8 cellular contexts compared by ENCODE assay signal in the genomic region with DNA sequence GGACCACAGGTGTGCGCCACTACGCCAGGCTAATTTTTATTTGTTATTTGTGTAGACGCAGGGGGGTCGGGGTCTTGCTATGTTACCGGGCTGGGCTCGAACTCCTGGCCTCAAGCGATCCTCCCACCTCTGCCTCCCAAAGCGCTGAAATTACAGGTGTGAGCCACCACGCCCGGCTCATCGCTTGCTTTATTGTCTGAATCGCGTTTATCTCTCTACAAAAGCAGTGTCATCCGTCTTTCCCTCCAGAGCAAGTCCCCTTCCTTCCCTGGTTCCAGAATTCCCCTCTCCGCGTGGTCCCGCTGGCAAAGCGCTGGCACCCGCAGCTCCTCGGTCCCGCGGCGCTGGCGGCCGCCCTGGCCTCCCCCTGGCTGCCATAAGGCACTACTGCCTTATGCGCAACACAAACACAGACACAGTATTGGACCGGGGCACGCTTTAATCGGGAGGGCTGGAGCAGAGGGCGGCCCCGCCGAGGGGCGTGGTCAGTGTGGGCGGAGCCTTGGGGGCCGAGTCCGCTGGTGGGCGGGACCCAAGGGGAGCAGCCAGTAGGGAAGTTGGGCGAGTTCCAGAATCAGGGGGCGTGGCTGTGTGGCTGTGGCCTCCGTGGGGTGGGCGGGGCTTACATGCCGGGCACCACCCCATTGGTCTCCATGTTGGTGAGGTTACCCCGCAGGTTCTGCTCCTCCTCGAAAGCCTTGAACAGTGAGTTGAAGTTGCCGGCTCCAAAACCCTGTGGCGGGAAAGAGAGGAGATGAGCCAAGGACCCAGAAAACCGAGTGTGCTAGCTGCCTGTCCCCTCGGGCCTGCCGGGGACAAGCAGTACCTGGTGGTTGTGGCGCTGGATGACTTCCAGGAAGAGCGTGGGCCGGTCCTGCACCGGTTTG. TPM values are rescaled to one million over a fixed set of nuclear protein-coding genes. Genes with fewer than 3 reads are reported as not detected.
DNase-seq lines count a peak whose midpoint lies in the region; ATAC-seq and TF ChIP-seq lines count a peak whose summit lies in the region.

No MANE protein-coding gene starts in this region.

- H3K4me3 ChIP-seq in coronary artery = peak overlapping the region; percentile 84

- peak; percentile 97 for DNase-seq in Ammon's horn (ENCODE audit: low spot score)
- peak; percentile 99 for DNase-seq in NCI-H510A treated with DMSO at 0.1 percent for 48 hours (lab: John Stamatoyannopoulos, UW)
- peak; percentile 100 for DNase-seq in activated CD4-positive, alpha-beta T cell treated with anti-CD3 and anti-CD28 coated beads for 48 hours
- peak; percentile 98 for DNase-seq in coronary artery (ENCODE audit: low spot score)
- peak; percentile 98 for DNase-seq in left lobe of liver (ENCODE audit: low spot score)
- peak; percentile 100 for DNase-seq in stimulated activated CD4-positive, alpha-beta T cell treated with anti-CD3 and anti-CD28 coated beads, Interleukin-2, amount 100 ng/mL, for 24 hours

- ATAC-seq in GM19043 (IDR thresholded peaks at IDR 0.05; ENCODE audit: low read depth, unreplicated experiment) (peak; percentile 96), HG03378 (IDR thresholded peaks at IDR 0.05; ENCODE audit: unreplicated experiment) (peak; percentile 87), left lobe of liver (peak; percentile 86)

- TF ChIP-seq CTCF in coronary artery (IDR thresholded peaks at IDR 0.05) = no peak

- peak overlapping the region in 1 of 2 donors; percentile 81 for H3K27ac ChIP-seq in coronary artery

RNA-seq across cellular contexts. Expression of a gene that starts 19.3 kb away (rescaled TPM):
- 1,410 TPM for total RNA-seq in left lobe of liver

RNA-seq across cellular contexts. Expression of a gene that starts 35.5 kb away (rescaled TPM):
- total RNA-seq in left lobe of liver = 12.8 TPM

RNA-seq across cellular contexts. Expression of a gene that starts 45.9 kb away (rescaled TPM):
- 7.9 TPM for total RNA-seq in left lobe of liver

RNA-seq across cellular contexts. Expression of a gene that starts 49.2 kb away (rescaled TPM):
- total RNA-seq in left lobe of liver = 25.8 TPM
